11 cellular contexts compared by ENCODE assay signal in the genomic region with DNA sequence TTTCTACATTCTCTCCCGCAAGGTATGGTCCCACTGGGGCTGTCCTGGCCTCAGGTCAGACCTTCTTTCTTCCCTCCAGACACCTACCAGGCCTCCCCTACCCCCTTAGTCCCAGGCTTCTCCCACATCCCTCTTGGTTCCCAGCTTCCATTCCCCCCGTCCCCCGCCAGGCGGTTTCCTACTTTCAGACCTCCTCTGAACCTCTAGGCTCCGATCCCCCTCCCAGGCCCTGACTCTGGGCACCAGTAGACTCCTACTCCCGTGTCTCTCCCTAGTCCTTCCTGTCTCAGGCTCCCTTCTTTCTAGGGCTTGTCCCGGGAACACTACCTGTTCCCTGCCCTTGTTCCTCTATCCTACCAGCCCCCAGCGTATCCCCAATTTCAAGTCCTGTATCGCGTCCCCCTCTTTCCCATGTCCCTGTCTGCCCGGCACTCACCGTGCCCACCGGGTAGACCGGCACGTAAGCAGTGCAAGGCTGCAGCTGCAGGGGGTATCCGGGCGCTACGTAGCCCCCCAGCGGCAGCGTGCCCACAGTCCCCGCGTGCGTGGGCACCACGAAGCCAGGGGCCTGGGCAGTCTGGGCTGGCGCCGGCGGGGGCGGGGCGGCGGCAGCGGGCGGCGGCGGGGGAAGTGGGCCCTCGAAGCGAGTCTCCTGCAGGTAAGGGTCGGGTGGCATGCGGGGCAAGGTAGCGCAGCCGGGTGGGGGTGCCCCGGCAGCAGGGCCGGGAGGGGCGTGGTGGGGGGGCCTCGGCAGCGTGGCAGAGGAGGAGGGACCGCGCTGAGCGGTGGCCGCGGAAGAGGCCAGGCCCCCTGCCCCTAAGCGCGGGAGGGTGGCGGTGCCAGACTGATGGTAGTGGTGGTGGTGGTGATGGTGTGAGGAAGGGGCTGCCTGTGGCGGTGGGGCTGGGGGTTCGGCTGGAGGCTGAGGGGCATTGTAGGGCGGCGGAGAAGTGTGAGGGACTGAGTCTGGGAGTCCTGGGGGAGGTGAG. TPM values are rescaled to one million over a fixed set of nuclear protein-coding genes. Genes with fewer than 3 reads are reported as not detected.
DNase-seq lines count a peak whose midpoint lies in the region; ATAC-seq and TF ChIP-seq lines count a peak whose summit lies in the region.
"Had no signal": no experiment of that assay in that cellular context is flagged by ENCODE, and none has a peak within 500 bp of the region (broad histone marks: within the 10 kb centered on the region; RNA-seq: fewer than 3 reads in every experiment).

No MANE protein-coding gene starts in this region.

- H3K27ac Mint-ChIP-seq in T-helper 1 cell treated with Interleukin-12 subunit alpha and Interleukin-12 subunit beta and Interleukin-4 antibody, amounts not matched to agents 30 μg/mL and 1 μg/mL, for 36 hours = peak overlapping the region; percentile 0

- peak overlapping the region in 1 of 2 experiments; percentile 1 for H3K23ac ChIP-seq in mesenchymal stem cell (ENCODE audit: low read length in 2 of 2)

- peak overlapping the region; percentile 59 for H4K8ac ChIP-seq in mesenchymal stem cell (ENCODE audit: low read length)

- peaks cover 5% of the 10 kb centered on the region for H3K79me1 ChIP-seq in mesenchymal stem cell (replicated peaks; ENCODE audit: low read length, poor library complexity, severe bottlenecking)

- H3K4me1 ChIP-seq in mesenchymal stem cell (ENCODE audit: control insufficient read depth, insufficient read depth, low read depth, low read length) (peaks cover 28% of the 10 kb centered on the region), thoracic aorta (ENCODE audit: control insufficient read depth in 1 of 2, low read depth in 2 of 2) (peaks cover 18 to 41% of the 10 kb centered on the region in 2 donors), colonic mucosa (peaks cover 4% of the 10 kb centered on the region), mucosa of descending colon (ENCODE audit: low read depth) (peaks cover 16% of the 10 kb centered on the region)

- no peak for TF ChIP-seq CTCF in thoracic aorta (IDR thresholded peaks at IDR 0.05)
- TF ChIP-seq CTCF in colonic mucosa (IDR thresholded peaks at IDR 0.05) = no peak
- TF ChIP-seq CTCF in mucosa of descending colon (IDR thresholded peaks at IDR 0.05) = no peak

- no peak overlapping the region for H2BK15ac ChIP-seq in mesenchymal stem cell (ENCODE audit: low read depth, poor library complexity, severe bottlenecking)

- no peak overlapping the region for H2AFZ ChIP-seq in mesenchymal stem cell (ENCODE audit: low read depth, low read length)

- H3K27me3 ChIP-seq in mesenchymal stem cell (ENCODE audit: control insufficient read depth in 1 of 2, insufficient read depth in 1 of 2, low read length in 2 of 2) (peaks cover 39 to 46% of the 10 kb centered on the region in 2 experiments), thoracic aorta (replicated peaks; ENCODE audit: insufficient read depth) (no peaks in the 10 kb centered on the region), colonic mucosa (no peaks in the 10 kb centered on the region)

- DNase-seq in T-helper 1 cell (no peak), mesenchymal stem cell (no peak), thoracic aorta (ENCODE audit: low spot score) (no peak), colonic mucosa (no peak), mucosa of descending colon (no peak), NCI-H2029 (lab: John Stamatoyannopoulos, UW) (no peak)
- DNase-seq: activated CD4-positive, alpha-beta T cell treated with anti-CD3 and anti-CD28 coated beads for 4 hours; NCI-H1105 had no signal

- no peak overlapping the region for H3K4me2 ChIP-seq in mesenchymal stem cell (ENCODE audit: low read length, poor library complexity, severe bottlenecking)

- H3K4me1 Mint-ChIP-seq in T-helper 1 cell treated with Interleukin-12 subunit alpha and Interleukin-12 subunit beta and Interleukin-4 antibody, amounts not matched to agents 30 μg/mL and 1 μg/mL, for 36 hours (ENCODE audit: low read depth) = peaks cover 33% of the 10 kb centered on the region

- no peak overlapping the region for H2BK120ac ChIP-seq in mesenchymal stem cell (ENCODE audit: low read depth, low read length)

- H2BK5ac ChIP-seq in mesenchymal stem cell (ENCODE audit: low read depth, low read length, poor library complexity, severe bottlenecking) = no peak overlapping the region

- H3K14ac ChIP-seq in mesenchymal stem cell (ENCODE audit: low read length in 2 of 2) = peak overlapping the region in 1 of 2 experiments; percentile 75

- no peak overlapping the region for H3K9ac ChIP-seq in mesenchymal stem cell (ENCODE audit: low read length)
- H3K9ac ChIP-seq in colonic mucosa (ENCODE audit: low read depth in 2 of 2, low read length in 2 of 2) = peak overlapping the region in 1 of 2 donors; percentile 26

- intact Hi-C loops in colonic mucosa (cut with DNase I) = no loop called here
- intact Hi-C loops in mucosa of descending colon (cut with DNase I, micrococcal nuclease) = no loop called here

- peaks cover 63% of the 10 kb centered on the region for H3K27me3 Mint-ChIP-seq in T-helper 1 cell treated with Interleukin-12 subunit alpha and Interleukin-12 subunit beta and Interleukin-4 antibody, amounts not matched to agents 30 μg/mL and 1 μg/mL, for 36 hours (ENCODE audit: low read depth)

- no peaks in the 10 kb centered on the region for H3K9me3 Mint-ChIP-seq in T-helper 1 cell treated with Interleukin-12 subunit alpha and Interleukin-12 subunit beta and Interleukin-4 antibody, amounts not matched to agents 30 μg/mL and 1 μg/mL, for 36 hours

- ATAC-seq in thoracic aorta (ENCODE audit: insufficient number of reproducible peaks, low FRiP score, low read depth) (no peak), mucosa of descending colon (no peak)

- peaks cover 6% of the 10 kb centered on the region for H3K36me3 Mint-ChIP-seq in T-helper 1 cell treated with Interleukin-12 subunit alpha and Interleukin-12 subunit beta and Interleukin-4 antibody, amounts not matched to agents 30 μg/mL and 1 μg/mL, for 36 hours (ENCODE audit: low read depth)

- peak overlapping the region; percentile 43 for H4K91ac ChIP-seq in mesenchymal stem cell (ENCODE audit: low read length)

- WGBS in mesenchymal stem cell = 29% methylated on average over 57 of the region's 57 CpGs

- peak overlapping the region in 1 of 2 experiments; percentile 57 for H3K18ac ChIP-seq in mesenchymal stem cell (ENCODE audit: low read depth in 1 of 2, low read length in 2 of 2)

- no peaks in the 10 kb centered on the region for H3K36me3 ChIP-seq in mesenchymal stem cell (ENCODE audit: control insufficient read depth in 1 of 2, insufficient read depth in 2 of 2, low read depth in 1 of 2, low read length in 2 of 2)
- H3K36me3 ChIP-seq in thoracic aorta = no peaks in the 10 kb centered on the region
- H3K36me3 ChIP-seq in colonic mucosa = no peaks in the 10 kb centered on the region
- no peaks in the 10 kb centered on the region for H3K36me3 ChIP-seq in mucosa of descending colon (ENCODE audit: low read depth)

- H2BK12ac ChIP-seq in mesenchymal stem cell (ENCODE audit: low read length in 2 of 2) = peak overlapping the region in 1 of 2 experiments; percentile 85

- H3K4me3 Mint-ChIP-seq in T-helper 1 cell treated with Interleukin-12 subunit alpha and Interleukin-12 subunit beta and Interleukin-4 antibody, amounts not matched to agents 30 μg/mL and 1 μg/mL, for 36 hours = peak overlapping the region; percentile 51

- peak overlapping the region in 1 of 2 experiments; percentile 80 for H3K4me3 ChIP-seq in mesenchymal stem cell (ENCODE audit: insufficient read depth in 1 of 2, low read depth in 1 of 2, low read length in 2 of 2)
- peak overlapping the region; percentile 94 for H3K4me3 ChIP-seq in thoracic aorta
- H3K4me3 ChIP-seq in colonic mucosa = no peak overlapping the region
- no peak overlapping the region for H3K4me3 ChIP-seq in mucosa of descending colon
- H3K4me3 ChIP-seq: SK-N-MC had no signal

- H3K27ac ChIP-seq in cingulate gyrus (ENCODE audit: low read depth, low read length) = peak overlapping the region; percentile 89
- no peak overlapping the region for H3K27ac ChIP-seq in mesenchymal stem cell (ENCODE audit: low read length, poor library complexity, severe bottlenecking)
- no peak overlapping the region for H3K27ac ChIP-seq in thoracic aorta
- H3K27ac ChIP-seq in colonic mucosa = no peak overlapping the region
- H3K27ac ChIP-seq: SK-N-MC had no signal

- no peak overlapping the region for H2AK5ac ChIP-seq in mesenchymal stem cell (ENCODE audit: low read length, severe bottlenecking)

- H3K9me3 ChIP-seq in mesenchymal stem cell (ENCODE audit: control insufficient read depth, low read length) (no peaks in the 10 kb centered on the region), thoracic aorta (no peaks in the 10 kb centered on the region), colonic mucosa (no peaks in the 10 kb centered on the region), mucosa of descending colon (no peaks in the 10 kb centered on the region)

- no peak overlapping the region for H3K4ac ChIP-seq in mesenchymal stem cell (ENCODE audit: low read depth in 1 of 2, low read length in 2 of 2)

RNA-seq across cellular contexts. Expression of a gene that starts 1.5 kb away (rescaled TPM):
- polyA plus RNA-seq in mesenchymal stem cell (2013, experiment 1 of 2) = 8.0 TPM
- 7.9 TPM for polyA plus RNA-seq in mesenchymal stem cell (2013, experiment 2 of 2)
- total RNA-seq in thoracic aorta (1 to 10 TPM; 3.8 to 6.8 TPM), colonic mucosa (under 1 TPM; 0.72 to 0.90 TPM), mucosa of descending colon (1 to 10 TPM in 2 of 3 donors, under 1 TPM in 1; 0.96 to 6.6 (median 2.0) TPM)

RNA-seq across cellular contexts. Expression of a gene that starts 3.7 kb away (rescaled TPM):
- polyA plus RNA-seq in mesenchymal stem cell (2013, experiment 1 of 2) = 31.6 TPM
- polyA plus RNA-seq in mesenchymal stem cell (2013, experiment 2 of 2) = 31.6 TPM
- total RNA-seq in thoracic aorta (10 to 100 TPM; 21.8 to 42.0 TPM), colonic mucosa (10 to 100 TPM; 18.4 to 21.0 TPM), mucosa of descending colon (10 to 100 TPM; 16.8 to 37.2 (median 34.4) TPM)

RNA-seq across cellular contexts. Expression of a gene that starts 14.2 kb away (rescaled TPM):
- polyA plus RNA-seq in mesenchymal stem cell (2013, experiment 1 of 2) = 16.8 TPM
- 16.9 TPM for polyA plus RNA-seq in mesenchymal stem cell (2013, experiment 2 of 2)
- total RNA-seq in thoracic aorta (10 to 100 TPM; 13.8 to 16.2 TPM), colonic mucosa (10 to 100 TPM; 10.4 to 13.7 TPM), mucosa of descending colon (10 to 100 TPM; 16.9 to 32.1 (median 21.5) TPM)

RNA-seq across cellular contexts. Expression of a gene that starts 20.1 kb away (rescaled TPM):
- 4.3 TPM for polyA plus RNA-seq in mesenchymal stem cell (2013, experiment 1 of 2)
- polyA plus RNA-seq in mesenchymal stem cell (2013, experiment 2 of 2) = 4.3 TPM
- total RNA-seq in thoracic aorta (1 to 10 TPM in 1 of 2 donors, under 1 TPM in 1; 0.41 to 3.2 TPM), colonic mucosa (1 to 10 TPM; 5.2 to 8.1 TPM), mucosa of descending colon (1 to 10 TPM; 5.0 to 6.8 (median 5.3) TPM)

RNA-seq across cellular contexts. Expression of a gene that starts 22.2 kb away (rescaled TPM):
- 68.3 TPM for polyA plus RNA-seq in mesenchymal stem cell (2013, experiment 1 of 2)
- polyA plus RNA-seq in mesenchymal stem cell (2013, experiment 2 of 2) = 66.3 TPM
- total RNA-seq in thoracic aorta (10 to 100 TPM; 38.2 to 60.9 TPM), colonic mucosa (100 to 1,000 TPM in 1 of 2 donors, 10 to 100 TPM in 1; 83.3 to 131 TPM), mucosa of descending colon (100 to 1,000 TPM in 1 of 3 donors, 10 to 100 TPM in 2; 79.9 to 121 (median 97.4) TPM)
